In genomic region chr11:126048198-126048597, GRCh38 we compare ENCODE assay signal across 26 cellular contexts.
"Had no signal": no experiment of that assay in that cellular context is flagged by ENCODE, and none has a peak within 500 bp of the region (broad histone marks: within the 10 kb centered on the region; RNA-seq: fewer than 3 reads in every experiment).

No MANE protein-coding gene starts in this region.

- H3K27me3 Mint-ChIP-seq: activated naive CD8-positive, alpha-beta T cell treated with anti-CD3 and anti-CD28 coated beads, Interleukin-2, amount 50 U/mL, for 24 hours had no signal

- DNase-seq: activated CD4-positive, alpha-beta T cell treated with anti-CD3 and anti-CD28 coated beads, Interleukin-2, amount 50 U/mL, for 1 hour; activated CD4-positive, CD25-positive, alpha-beta regulatory T cell treated with anti-CD3 and anti-CD28 coated beads, Interleukin-2, amount 50 U/mL, for 72 hours; activated CD8-positive, alpha-beta T cell treated with anti-CD3 and anti-CD28 coated beads, Interleukin-2, amount 10 ng/mL, durations not matched to agents 7 days and 5 days; activated gamma-delta T cell; activated naive CD4-positive, alpha-beta T cell treated with anti-CD3 and anti-CD28 coated beads, Interleukin-2, amount 50 U/mL, for 16 hours; activated naive CD8-positive, alpha-beta T cell treated with anti-CD3 and anti-CD28 coated beads, Interleukin-2, amount 50 U/mL, for 24 hours; body of pancreas; endodermal cell; foreskin fibroblast; kidney; midbrain; nephron progenitor cell; pancreas; psoas muscle; right lobe of liver; stimulated activated CD4-positive, alpha-beta T cell treated with anti-CD3 and anti-CD28 coated beads, Interleukin-2, amount 100 ng/mL, for 48 hours; stimulated activated CD8-positive, alpha-beta memory T cell treated with anti-CD3 and anti-CD28 coated beads, Interleukin-4, amount 100 ng/mL, for 48 hours; stimulated activated naive CD4-positive, alpha-beta T cell; testis; trophoblast cell; uterus; WERI-Rb-1 had no signal

- H3K4me3 ChIP-seq: body of pancreas, pancreas, psoas muscle, right lobe of liver, testis, uterus had no signal

- H3K27ac Mint-ChIP-seq: activated CD8-positive, alpha-beta T cell treated with anti-CD3 and anti-CD28 coated beads, Interleukin-2, amount 10 ng/mL, durations not matched to agents 7 days and 5 days; activated naive CD8-positive, alpha-beta T cell treated with anti-CD3 and anti-CD28 coated beads, Interleukin-2, amount 50 U/mL, for 24 hours; activated T-helper 1 cell treated with anti-CD3 and anti-CD28 coated beads, Interleukin-12 subunit alpha, Interleukin-12 subunit beta, Interleukin-2, Interleukin-4 antibody, amounts not matched to agents 30 ng/mL and 10 ng/mL and 1 ng/mL, durations not matched to agents 14 hours and 24 hours and 36 hours; endodermal cell; nephron progenitor cell; T-helper 2 cell treated with Interferon-gamma antibody and Interleukin-4, amounts not matched to agents 5 μg/mL and 100 μg/mL, for 36 hours had no signal

- H3K27ac ChIP-seq: body of pancreas, epithelial cell of prostate, pancreas, psoas muscle, right lobe of liver, testis, WERI-Rb-1 had no signal

- H3K27me3 ChIP-seq: body of pancreas, pancreas, right lobe of liver, testis, uterus had no signal

- H3K36me3 ChIP-seq: pancreas, right lobe of liver, uterus, WERI-Rb-1 had no signal

- H3K4me3 Mint-ChIP-seq: activated CD8-positive, alpha-beta T cell treated with anti-CD3 and anti-CD28 coated beads, Interleukin-2, amount 10 ng/mL, durations not matched to agents 7 days and 5 days; activated naive CD8-positive, alpha-beta T cell treated with anti-CD3 and anti-CD28 coated beads, Interleukin-2, amount 50 U/mL, for 24 hours; activated T-helper 1 cell treated with anti-CD3 and anti-CD28 coated beads, Interleukin-12 subunit alpha, Interleukin-12 subunit beta, Interleukin-2, Interleukin-4 antibody, amounts not matched to agents 30 ng/mL and 10 ng/mL and 1 ng/mL, durations not matched to agents 14 hours and 24 hours and 36 hours; endodermal cell; nephron progenitor cell; T-helper 2 cell treated with Interferon-gamma antibody and Interleukin-4, amounts not matched to agents 5 μg/mL and 100 μg/mL, for 36 hours had no signal

- ATAC-seq: activated CD8-positive, alpha-beta T cell treated with anti-CD3 and anti-CD28 coated beads, Interleukin-2, amount 10 ng/mL, durations not matched to agents 7 days and 5 days; activated naive CD8-positive, alpha-beta T cell treated with anti-CD3 and anti-CD28 coated beads, Interleukin-2, amount 50 U/mL, for 24 hours; body of pancreas; left lobe of liver; psoas muscle; right lobe of liver had no signal

- H3K9me3 ChIP-seq: body of pancreas, pancreas, psoas muscle, right lobe of liver, testis, uterus had no signal

- H3K9me3 Mint-ChIP-seq: activated naive CD8-positive, alpha-beta T cell treated with anti-CD3 and anti-CD28 coated beads, Interleukin-2, amount 50 U/mL, for 24 hours; activated T-helper 1 cell treated with anti-CD3 and anti-CD28 coated beads, Interleukin-12 subunit alpha, Interleukin-12 subunit beta, Interleukin-2, Interleukin-4 antibody, amounts not matched to agents 30 ng/mL and 10 ng/mL and 1 ng/mL, durations not matched to agents 14 hours and 24 hours and 36 hours; endodermal cell; nephron progenitor cell; T-helper 2 cell treated with Interferon-gamma antibody and Interleukin-4, amounts not matched to agents 5 μg/mL and 100 μg/mL, for 36 hours had no signal

- H3K4me1 ChIP-seq: pancreas, psoas muscle, right lobe of liver, testis had no signal
